Comparison of ENCODE assay signal across 8 cellular contexts in genomic region chr12:49098035-49098451, GRCh38. TPM values are rescaled to one million over a fixed set of nuclear protein-coding genes. Genes with fewer than 3 reads are reported as not detected.
DNase-seq lines count a peak whose midpoint lies in the region; ATAC-seq and TF ChIP-seq lines count a peak whose summit lies in the region.

No MANE protein-coding gene starts in this region.

- CTCF ChIA-PET in RWPE1 (lab: Yijun Ruan, JAX) = interaction anchor here (0.6 to 7.5 kb wide), 6 partner anchors 8 to 346 kb away, joined by 3 to 65 read pairs (median 6); no protein-coding TSS in a partner anchor

- TF ChIP-seq CTCF in AG09309 (IDR thresholded peaks at IDR 0.05; ENCODE audit: control insufficient read depth, insufficient read depth, low read depth, low read length, missing control alignments) (peak; percentile 85), GM13977 (IDR thresholded peaks at IDR 0.05; ENCODE audit: extremely low read depth, insufficient read depth, missing control alignments) (peak; percentile 82), RWPE1 (conservative IDR thresholded peaks at IDR 0.05; ENCODE audit: low read depth) (peak; percentile 49), heart left ventricle (IDR thresholded peaks at IDR 0.05) (peak; percentile 68 to 85 (median 76)), sigmoid colon (IDR thresholded peaks at IDR 0.05) (peak; percentile 41 to 86 (median 72))

- intact Hi-C loops in heart left ventricle (cut with DNase I) = loop anchor here in 2 of 10 donors (5.0 kb wide), 1 partner anchor 36 kb away; the partner anchor contains the start of gene KMT2D (in 2 of the 2)
- intact Hi-C loops in sigmoid colon (cut with DNase I) = no loop called here

- H3K27me3 ChIP-seq in heart left ventricle (peaks cover 0 to 19% (median 12%) of the 10 kb centered on the region in 9 donors), sigmoid colon (peaks cover 13 to 20% (median 15%) of the 10 kb centered on the region in 3 donors)

- H3K4me1 ChIP-seq in heart left ventricle (peaks cover 0 to 23% (median 19%) of the 10 kb centered on the region in 12 donors), sigmoid colon (peaks cover 0 to 16% (median 14%) of the 10 kb centered on the region in 4 donors)

- TF ChIP-seq POLR2A in heart left ventricle (IDR thresholded peaks at IDR 0.05) = no peak
- no peak for TF ChIP-seq POLR2A in sigmoid colon (IDR thresholded peaks at IDR 0.05)

- no peaks in the 10 kb centered on the region for H3K9me3 ChIP-seq in heart left ventricle
- no peaks in the 10 kb centered on the region for H3K9me3 ChIP-seq in sigmoid colon

- no peak for TF ChIP-seq EP300 in sigmoid colon (IDR thresholded peaks at IDR 0.05)

- DNase-seq in AG09309 (ENCODE audit: low read depth) (no peak), GM13977 (ENCODE audit: low spot score) (peak; percentile 76), RWPE1 (ENCODE audit: low spot score) (no peak), heart left ventricle (peak; percentile 27 to 60 (median 47)), sigmoid colon (no peak), COR-L47 (lab: John Stamatoyannopoulos, UW) (no peak)
- DNase-seq in activated naive CD4-positive, alpha-beta T cell (lab: John Stamatoyannopoulos, UW) = peak in 3 of 4 experiments; percentile 32 to 48 (median 44)

- H3K36me3 ChIP-seq in heart left ventricle = peaks cover 7 to 75% (median 69%) of the 10 kb centered on the region in 9 donors
- peaks cover 34 to 72% (median 58%) of the 10 kb centered on the region in 4 donors for H3K36me3 ChIP-seq in sigmoid colon

- no peak overlapping the region for H3K4me3 ChIP-seq in AG09309 (ENCODE audit: control insufficient read depth, low read depth, low read length)
- no peak overlapping the region for H3K4me3 ChIP-seq in heart left ventricle
- H3K4me3 ChIP-seq in sigmoid colon = no peak overlapping the region

- WGBS in heart left ventricle, 4 donors = 68 to 73% (median 71%) methylated on average over 2 to 4 of the region's 4 CpGs
- 69 to 70% methylated on average over 4 of the region's 4 CpGs for WGBS in sigmoid colon, 2 donors

- POLR2A ChIA-PET in RWPE1 (lab: Yijun Ruan, JAX; ENCODE audit: low non-redundant PET) = no interaction called here

- no peak overlapping the region for H3K27ac ChIP-seq in RWPE1
- H3K27ac ChIP-seq in heart left ventricle = no peak overlapping the region
- H3K27ac ChIP-seq in sigmoid colon = no peak overlapping the region

- ATAC-seq in heart left ventricle = peak; percentile 13 to 35 (median 26)
- no peak for ATAC-seq in GM21526 (IDR thresholded peaks at IDR 0.05; ENCODE audit: low FRiP score, unreplicated experiment)

- in situ Hi-C loops in GM13977 (cut with MboI; ENCODE audit: low pct_unique_long_range_greater_than_20kb, low sequenced_read_pairs, unreplicated experiment) = no loop called here

RNA-seq across cellular contexts. Expression of gene DHH, which starts 3.4 kb away (rescaled TPM):
- total RNA-seq in heart left ventricle = 1 to 10 TPM in 1 of 9 donors, under 1 TPM in 8; 0.34 to 1.5 (median 0.76) TPM
- 1 to 10 TPM in 1 of 2 donors, under 1 TPM in 1; 0.38 to 1.0 TPM for polyA plus RNA-seq in heart left ventricle
- under 1 TPM in 2 of 4 donors, not detected in 2; 0.14 to 0.83 TPM for total RNA-seq in sigmoid colon
- polyA plus RNA-seq in sigmoid colon = under 1 TPM in 1 of 3 donors, not detected in 2; 0.63 TPM

RNA-seq across cellular contexts. Expression of gene LMBR1L, which starts 12.6 kb away (rescaled TPM):
- total RNA-seq in heart left ventricle (10 to 100 TPM; 10.4 to 43.5 (median 27.9) TPM), sigmoid colon (10 to 100 TPM; 34.6 to 82.3 (median 51.5) TPM)
- polyA plus RNA-seq in heart left ventricle (10 to 100 TPM; 17.2 to 23.7 TPM), sigmoid colon (10 to 100 TPM in 2 of 3 donors, 1 to 10 TPM in 1; 7.8 to 41.4 (median 10.2) TPM)

RNA-seq across cellular contexts. Expression of gene RHEBL1, which starts 28.3 kb away (rescaled TPM):
- total RNA-seq in heart left ventricle (1 to 10 TPM in 2 of 9 donors, under 1 TPM in 2, not detected in 5; 0.19 to 2.0 (median 0.72) TPM), sigmoid colon (under 1 TPM in 1 of 4 donors, not detected in 3; 0.36 TPM)
- polyA plus RNA-seq in heart left ventricle (under 1 TPM; 0.37 to 0.50 TPM), sigmoid colon (1 to 10 TPM in 1 of 3 donors, not detected in 2; 2.2 TPM)

RNA-seq across cellular contexts. Expression of gene TUBA1B, which starts 33.2 kb away (rescaled TPM):
- total RNA-seq in heart left ventricle (100 to 1,000 TPM; 242 to 966 (median 464) TPM), sigmoid colon (100 to 1,000 TPM; 651 to 712 (median 682) TPM)
- polyA plus RNA-seq in heart left ventricle (1,000 to 10,000 TPM in 1 of 2 donors, 100 to 1,000 TPM in 1; 189 to 1,651 TPM), sigmoid colon (1,000 to 10,000 TPM in 1 of 3 donors, 100 to 1,000 TPM in 2; 482 to 1,083 (median 767) TPM)

RNA-seq across cellular contexts. Expression of gene KMT2D, which starts 37.4 kb away (rescaled TPM):
- total RNA-seq in heart left ventricle = 10 to 100 TPM; 32.5 to 82.7 (median 55.6) TPM
- polyA plus RNA-seq in heart left ventricle = 10 to 100 TPM; 38.1 to 47.4 TPM
- 10 to 100 TPM; 18.2 to 52.9 (median 30.6) TPM for total RNA-seq in sigmoid colon
- 10 to 100 TPM in 2 of 3 donors, 1 to 10 TPM in 1; 1.8 to 61.8 (median 10.2) TPM for polyA plus RNA-seq in sigmoid colon

Comparison
In these comparisons a context has a peak if more than half of its experiments do, and no peak if none do; other contexts are left out.
1. DNase-seq: peak in GM13977 (single experiment), activated naive CD4-positive, alpha-beta T cell (3 of 4) and heart left ventricle (5 of 5); none in AG09309 (single experiment), RWPE1 (single experiment), sigmoid colon (single experiment) and COR-L47 (single experiment).
2. Peak in every context shown above with its lines, with median percentiles within 50 percentile points of each other: CTCF ChIP-seq.